ENCODE assay signal across 25 cellular contexts in the genomic region with DNA sequence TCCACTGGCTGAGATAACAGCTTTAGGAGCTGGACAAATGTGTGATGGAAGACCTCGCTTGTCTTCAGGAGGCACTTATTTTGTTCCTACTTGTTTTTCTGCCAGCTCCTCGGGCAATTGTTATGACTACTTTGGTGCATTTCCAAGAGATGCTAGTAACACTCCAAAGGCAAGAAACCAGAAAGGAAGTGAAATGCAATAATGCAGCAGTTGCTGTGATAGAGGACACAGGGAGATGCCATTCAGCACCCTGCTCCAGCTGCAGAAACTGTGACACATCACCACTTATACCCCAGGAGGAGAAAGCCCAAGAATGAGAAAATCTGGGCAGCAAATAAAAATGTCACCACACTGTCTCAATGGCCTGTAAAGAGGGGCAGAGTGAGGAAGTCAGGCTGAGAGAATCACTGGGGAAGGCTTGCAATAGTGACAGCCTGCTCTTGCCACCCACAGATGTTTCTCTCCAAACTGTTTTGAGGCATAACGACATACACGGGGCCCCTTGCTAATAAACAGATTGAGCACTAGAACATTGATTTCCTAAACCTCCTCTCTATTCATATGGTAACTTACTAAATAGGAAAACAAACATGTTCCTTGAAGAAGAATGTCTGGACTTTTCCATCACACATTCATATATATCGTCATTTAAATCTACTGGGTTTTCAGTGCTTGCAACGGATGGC.
DNase-seq lines count a peak whose midpoint lies in the region; ATAC-seq and TF ChIP-seq lines count a peak whose summit lies in the region.
"Had no signal": no experiment of that assay in that cellular context is flagged by ENCODE, and none has a peak within 500 bp of the region (broad histone marks: within the 10 kb centered on the region; RNA-seq: fewer than 3 reads in every experiment).

No MANE protein-coding gene starts in this region.

- H3K36me3 ChIP-seq in A673 (ENCODE audit: insufficient read depth, low read length, poor library complexity, severe bottlenecking) (no peaks in the 10 kb centered on the region), adipocyte (ENCODE audit: control insufficient read depth, insufficient read depth, low read length, severe bottlenecking) (no peaks in the 10 kb centered on the region), H7 (replicated peaks; ENCODE audit: control insufficient read depth, insufficient read depth, low read length) (no peaks in the 10 kb centered on the region), thyroid gland (no peaks in the 10 kb centered on the region)
- H3K36me3 ChIP-seq: esophagus muscularis mucosa, HAP-1, SJCRH30, tibial nerve had no signal

- H3K36me3 Mint-ChIP-seq in T-cell = no peaks in the 10 kb centered on the region
- H3K36me3 Mint-ChIP-seq: naive thymus-derived CD8-positive, alpha-beta T cell had no signal

- H3K9me3 ChIP-seq in A673 (ENCODE audit: low read depth, low read length, poor library complexity, severe bottlenecking) = no peaks in the 10 kb centered on the region
- H3K9me3 ChIP-seq in adipocyte (ENCODE audit: control insufficient read depth, low read length) = no peaks in the 10 kb centered on the region
- H3K9me3 ChIP-seq in thyroid gland = no peaks in the 10 kb centered on the region
- no peaks in the 10 kb centered on the region for H3K9me3 ChIP-seq in right cardiac atrium (ENCODE audit: control insufficient read depth, low read length)
- H3K9me3 ChIP-seq: esophagus muscularis mucosa, HAP-1, SJCRH30, tibial nerve had no signal

- DNase-seq in A673 (ENCODE audit: low spot score) = peak; percentile 61
- DNase-seq in H4 (ENCODE audit: low spot score) = peak; percentile 17
- DNase-seq in adipocyte (ENCODE audit: low read depth) = peak; percentile 49
- peak; percentile 55 for DNase-seq in fibroblast of the aortic adventitia (ENCODE audit: low read depth)
- DNase-seq in H7 = no peak
- DNase-seq in thyroid gland = no peak
- no peak for DNase-seq in T-cell
- DNase-seq in right cardiac atrium = no peak
- DNase-seq: activated CD4-positive, alpha-beta T cell treated with anti-CD3 and anti-CD28 coated beads for 48 hours; activated naive CD4-positive, alpha-beta T cell treated with anti-CD3 and anti-CD28 coated beads, Interleukin-2, amount 50 U/mL, for 16 hours; Karpas-422; left cardiac atrium; naive thymus-derived CD8-positive, alpha-beta T cell; NCI-H1092 treated with DMSO at 0.1 percent for 48 hours; NCI-H1930; NCI-H345; SJCRH30; stimulated activated CD4-positive, alpha-beta T cell treated with anti-CD3 and anti-CD28 coated beads, Interleukin-4, amount 100 ng/mL, for 24 hours had no signal

- POLR2A ChIA-PET in A673 (lab: Charles Lee; ENCODE audit: low non-redundant PET) = no interaction called here
- POLR2A ChIA-PET in T-cell (lab: Charles Lee) = no interaction called here

- intact Hi-C loops in A673 (cut with micrococcal nuclease; ENCODE audit: unreplicated experiment) (no loop called here), thyroid gland (cut with DNase I) (no loop called here), right cardiac atrium (cut with DNase I) (no loop called here)

- no peaks in the 10 kb centered on the region for H3K9me3 Mint-ChIP-seq in T-cell
- H3K9me3 Mint-ChIP-seq: central memory CD8-positive, alpha-beta T cell; naive thymus-derived CD8-positive, alpha-beta T cell; stimulated activated naive CD8-positive, alpha-beta T cell treated with anti-CD3 and anti-CD28 coated beads, Interleukin-15, Interleukin-2, amounts not matched to agents 100 ng/mL and 50 ng/mL, for 24 hours; T-helper 1 cell treated with Interleukin-12 subunit alpha and Interleukin-12 subunit beta and Interleukin-4 antibody, amounts not matched to agents 30 μg/mL and 1 μg/mL, for 36 hours had no signal

- H3K4me1 ChIP-seq in A673 (ENCODE audit: insufficient read depth, low read length, poor library complexity, severe bottlenecking) (peaks cover 60% of the 10 kb centered on the region), adipocyte (ENCODE audit: control insufficient read depth, insufficient read depth, low read length) (peaks cover 14% of the 10 kb centered on the region), thyroid gland (no peaks in the 10 kb centered on the region), right cardiac atrium (ENCODE audit: control insufficient read depth, insufficient read depth, low read length) (no peaks in the 10 kb centered on the region)
- H3K4me1 ChIP-seq: esophagus muscularis mucosa, HAP-1, SJCRH30, tibial nerve had no signal

- peaks cover 14 to 23% of the 10 kb centered on the region in 2 donors for H3K27me3 Mint-ChIP-seq in T-cell

- H3K27me3 ChIP-seq in A673 (replicated peaks; ENCODE audit: insufficient read depth, low read depth, low read length, poor library complexity) (no peaks in the 10 kb centered on the region), adipocyte (replicated peaks; ENCODE audit: control insufficient read depth, insufficient read depth, low read length) (no peaks in the 10 kb centered on the region), H7 (ENCODE audit: control insufficient read depth, insufficient read depth, low read length) (no peaks in the 10 kb centered on the region), thyroid gland (no peaks in the 10 kb centered on the region), right cardiac atrium (ENCODE audit: control insufficient read depth, insufficient read depth) (no peaks in the 10 kb centered on the region)
- H3K27me3 ChIP-seq: esophagus muscularis mucosa, SJCRH30, tibial nerve had no signal

- ATAC-seq in T-cell (replicated peaks in 1 of 4) (no peak), right cardiac atrium (no peak)
- ATAC-seq: left cardiac atrium; naive thymus-derived CD8-positive, alpha-beta T cell had no signal

- CTCF ChIA-PET in A673 (lab: Charles Lee) = no interaction called here
- CTCF ChIA-PET in T-cell (lab: Charles Lee) = no interaction called here

- no TSS peak for BruUV-seq in A673 (replicated peaks; lab: Mats Ljungman, UMichigan)

- H3K4me3 ChIP-seq in A673 (ENCODE audit: low read depth, low read length, poor library complexity, severe bottlenecking) = no peak overlapping the region
- H3K4me3 ChIP-seq in adipocyte (ENCODE audit: low read length) = no peak overlapping the region
- H3K4me3 ChIP-seq in fibroblast of the aortic adventitia (ENCODE audit: low read depth, low read length) = no peak overlapping the region
- no peak overlapping the region for H3K4me3 ChIP-seq in H7 (ENCODE audit: insufficient read depth, low read depth, low read length)
- H3K4me3 ChIP-seq in thyroid gland (replicated peaks in 1 of 3) = no peak overlapping the region
- H3K4me3 ChIP-seq in right cardiac atrium (ENCODE audit: low read length) = no peak overlapping the region
- H3K4me3 ChIP-seq: esophagus muscularis mucosa, HAP-1, SJCRH30, tibial nerve had no signal

- no peaks in the 10 kb centered on the region for H3K4me1 Mint-ChIP-seq in T-cell
- H3K4me1 Mint-ChIP-seq: central memory CD8-positive, alpha-beta T cell; naive thymus-derived CD8-positive, alpha-beta T cell had no signal

- peak overlapping the region; percentile 65 for H3K27ac ChIP-seq in A673 (ENCODE audit: low read depth, low read length, poor library complexity, severe bottlenecking)
- no peak overlapping the region for H3K27ac ChIP-seq in thyroid gland
- H3K27ac ChIP-seq in right cardiac atrium (ENCODE audit: low read length) = no peak overlapping the region
- H3K27ac ChIP-seq: C4-2B, esophagus muscularis mucosa, SJCRH30, tibial nerve had no signal

- no peak overlapping the region for H3K4me3 Mint-ChIP-seq in T-cell
- H3K4me3 Mint-ChIP-seq: central memory CD8-positive, alpha-beta T cell; naive thymus-derived CD8-positive, alpha-beta T cell; stimulated activated naive CD8-positive, alpha-beta T cell treated with anti-CD3 and anti-CD28 coated beads, Interleukin-15, Interleukin-2, amounts not matched to agents 100 ng/mL and 50 ng/mL, for 24 hours; T-helper 1 cell treated with Interleukin-12 subunit alpha and Interleukin-12 subunit beta and Interleukin-4 antibody, amounts not matched to agents 30 μg/mL and 1 μg/mL, for 36 hours had no signal

- H3K9ac ChIP-seq in adipocyte (ENCODE audit: low read length) = no peak overlapping the region

- H3K27ac Mint-ChIP-seq in T-cell = no peak overlapping the region
- H3K27ac Mint-ChIP-seq: naive thymus-derived CD8-positive, alpha-beta T cell; stimulated activated naive CD8-positive, alpha-beta T cell treated with anti-CD3 and anti-CD28 coated beads, Interleukin-15, Interleukin-2, amounts not matched to agents 100 ng/mL and 50 ng/mL, for 24 hours; T-helper 1 cell treated with Interleukin-12 subunit alpha and Interleukin-12 subunit beta and Interleukin-4 antibody, amounts not matched to agents 30 μg/mL and 1 μg/mL, for 36 hours had no signal

- 57 to 58% methylated on average over 6 of the region's 6 CpGs for WGBS in thyroid gland, 2 donors
- 40% methylated on average over 6 of the region's 6 CpGs for WGBS in right cardiac atrium

- TF ChIP-seq CTCF in A673 (conservative IDR thresholded peaks at IDR 0.05; ENCODE audit: low read depth, low read length) (no peak), fibroblast of the aortic adventitia (IDR thresholded peaks at IDR 0.05; ENCODE audit: insufficient read depth, low read length) (no peak), thyroid gland (IDR thresholded peaks at IDR 0.05) (no peak)

- no peak for TF ChIP-seq POLR2A in thyroid gland (IDR thresholded peaks at IDR 0.05)

Comparison
In these comparisons a context has a peak if more than half of its experiments do, and no peak if none do; other contexts are left out.
1. DNase-seq: peak in A673 (single experiment), H4 (single experiment), adipocyte (single experiment) and fibroblast of the aortic adventitia (single experiment); none in H7 (single experiment), thyroid gland (0 of 2), T-cell (0 of 34) and right cardiac atrium (0 of 3).